ENCODE assay signal across 14 cellular contexts in the genomic region with DNA sequence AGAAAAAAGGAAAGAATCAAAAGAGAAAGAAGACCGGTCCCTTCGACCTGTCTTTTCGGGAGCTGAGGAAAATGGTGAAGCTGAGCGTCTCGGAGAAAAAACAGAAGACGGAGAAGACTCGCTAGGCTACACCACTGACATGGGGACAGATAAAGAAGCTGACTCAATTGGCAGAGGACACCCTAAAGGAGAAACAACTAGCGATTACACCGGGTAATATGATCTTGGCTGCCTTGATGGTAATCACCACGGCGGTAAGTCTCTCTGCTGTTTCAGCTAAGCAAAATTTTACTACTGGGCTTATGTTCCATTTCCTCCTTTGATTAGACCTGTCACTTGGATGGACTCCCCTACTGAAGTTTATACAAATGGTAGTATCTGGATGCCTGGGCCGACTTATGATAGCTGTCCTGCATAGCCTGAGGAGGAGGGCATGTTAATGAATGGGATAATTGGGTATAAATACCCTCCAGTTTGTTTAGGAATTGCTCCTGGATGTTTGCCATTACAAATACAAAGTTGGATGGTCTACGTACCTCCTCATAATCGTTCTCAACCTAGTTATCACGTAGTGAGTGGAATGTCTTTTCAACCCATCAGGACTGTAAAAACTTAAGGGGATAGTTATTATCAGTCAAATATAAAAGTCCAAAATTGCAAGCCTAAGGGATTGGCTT. TPM values are rescaled to one million over a fixed set of nuclear protein-coding genes. Genes with fewer than 3 reads are reported as not detected.
DNase-seq lines count a peak whose midpoint lies in the region; ATAC-seq, FAIRE-seq and TF ChIP-seq lines count a peak whose summit lies in the region.
"Had no signal": no experiment of that assay in that cellular context is flagged by ENCODE, and none has a peak within 500 bp of the region (broad histone marks: within the 10 kb centered on the region; RNA-seq: fewer than 3 reads in every experiment).

No MANE protein-coding gene starts in this region.

- 7 to 8% methylated on average over 15 of the region's 15 CpGs for WGBS in GM23248 (ENCODE audit: low coverage in 1 of 2, low lambda C conversion rate in 2 of 2, missing lambda C conversion rate in 2 of 2), 2 experiments
- WGBS in upper lobe of left lung, 2 donors = 27 to 33% methylated on average over 15 of the region's 15 CpGs

- peaks cover 78% of the 10 kb centered on the region for H3K27me3 ChIP-seq in GM23248 (replicated peaks; ENCODE audit: insufficient read depth)
- H3K27me3 ChIP-seq in endothelial cell of umbilical vein (ENCODE audit: control insufficient read depth in 2 of 2, insufficient read depth in 2 of 2, low read length in 2 of 2) = peaks cover 51 to 54% of the 10 kb centered on the region in 2 experiments
- H3K27me3 ChIP-seq in upper lobe of left lung = peaks cover 0 to 25% (median 4%) of the 10 kb centered on the region in 4 donors

- H3K36me3 ChIP-seq in GM23248 (ENCODE audit: low read depth) = no peaks in the 10 kb centered on the region
- H3K36me3 ChIP-seq in endothelial cell of umbilical vein (ENCODE audit: control insufficient read depth in 2 of 2, extremely low read depth in 1 of 2, insufficient read depth in 2 of 2, low read length in 2 of 2) = no peaks in the 10 kb centered on the region
- H3K36me3 ChIP-seq in upper lobe of left lung = no peaks in the 10 kb centered on the region
- H3K36me3 ChIP-seq: left lung, right lobe of liver had no signal

- H3K27ac ChIP-seq in GM23248 (no peak overlapping the region), endothelial cell of umbilical vein (ENCODE audit: insufficient read depth, low read depth, low read length) (no peak overlapping the region), upper lobe of left lung (no peak overlapping the region)
- H3K27ac ChIP-seq: left lung, right lobe of liver had no signal

- dilution Hi-C loops in endothelial cell of umbilical vein (cut with MboI; ENCODE audit: extremely low pct_ligation_motif_present, low sequenced_read_pairs) = no loop called here

- no peaks in the 10 kb centered on the region for H3K9me1 ChIP-seq in endothelial cell of umbilical vein (replicated peaks; ENCODE audit: control insufficient read depth, extremely low read depth, insufficient read depth, low read length)

- intact Hi-C loops in endothelial cell of umbilical vein (cut with micrococcal nuclease) = no loop called here

- no peak for FAIRE-seq in endothelial cell of umbilical vein (lab: Jason Lieb, UNC)

- no peaks in the 10 kb centered on the region for H3K9me2 ChIP-seq in GM23248 (ENCODE audit: insufficient read depth)

- TF ChIP-seq CTCF in endothelial cell of umbilical vein (IDR thresholded peaks at IDR 0.05; ENCODE audit: extremely low read depth in 1 of 2, insufficient read depth in 1 of 2, low read depth in 1 of 2, low read length in 2 of 2) = no peak
- TF ChIP-seq CTCF in omental fat pad (IDR thresholded peaks at IDR 0.05) = no peak
- no peak for TF ChIP-seq CTCF in upper lobe of left lung (IDR thresholded peaks at IDR 0.05)

- CTCF ChIA-PET in endothelial cell of umbilical vein (lab: Charles Lee) = interaction anchor here (0.9 to 11.0 kb wide), 7 partner anchors 12 to 96 kb away, joined by 3 to 191 read pairs (median 47); partner anchors contain the start of gene ALOXE3

- H3K4me1 ChIP-seq in GM23248 (ENCODE audit: insufficient read depth) (0 out of 2 replicates have a peak, but pooled peaks cover 5% of the 10 kb centered on the region), endothelial cell of umbilical vein (ENCODE audit: control insufficient read depth, extremely low read depth, insufficient read depth, low read length) (peaks cover 8% of the 10 kb centered on the region), upper lobe of left lung (peaks cover 0 to 17% (median 3%) of the 10 kb centered on the region in 4 donors)

- in situ Hi-C loops in GM23248 (cut with MboI) = no loop called here

- TF ChIP-seq POLR2A in endothelial cell of umbilical vein (IDR thresholded peaks at IDR 0.05; ENCODE audit: low read depth, low read length) (no peak), upper lobe of left lung (IDR thresholded peaks at IDR 0.05) (no peak)

- POLR2A ChIA-PET in endothelial cell of umbilical vein (lab: Charles Lee) = no interaction called here

- H3K4me2 ChIP-seq in GM23248 (ENCODE audit: unreplicated experiment) (peak overlapping the region; percentile 7), endothelial cell of umbilical vein (ENCODE audit: insufficient read depth, low read length) (peak overlapping the region; percentile 30)

- H3K4me3 ChIP-seq in GM23248 (no peak overlapping the region), endothelial cell of umbilical vein (replicated peaks in 1 of 3; ENCODE audit: insufficient read depth in 1 of 3, low read depth in 1 of 3, low read length in 3 of 3) (no peak overlapping the region), upper lobe of left lung (no peak overlapping the region)
- H3K4me3 ChIP-seq: left lung, right lobe of liver had no signal

- ATAC-seq in omental fat pad (ENCODE audit: low FRiP score) (peak; percentile 50), upper lobe of left lung (ENCODE audit: low FRiP score in 2 of 2) (no peak), GM19455 (IDR thresholded peaks at IDR 0.05; ENCODE audit: unreplicated experiment) (no peak)
- ATAC-seq: left lung, right lobe of liver, T-cell had no signal

- BruUV-seq in endothelial cell of umbilical vein (replicated peaks; lab: Mats Ljungman, UMichigan) = no TSS peak

- H4K20me1 ChIP-seq in GM23248 (ENCODE audit: insufficient read depth) (no peaks in the 10 kb centered on the region), endothelial cell of umbilical vein (replicated peaks; ENCODE audit: control insufficient read depth, extremely low read depth, insufficient read depth, low read length) (no peaks in the 10 kb centered on the region)

- H3K9ac ChIP-seq in GM23248 = no peak overlapping the region
- no peak overlapping the region for H3K9ac ChIP-seq in endothelial cell of umbilical vein (replicated peaks; ENCODE audit: extremely low read depth, insufficient read depth, low read length)

- 0 out of 2 replicates have a peak overlapping the region, but pooled peaks have one; percentile 7 for H2AFZ ChIP-seq in GM23248
- H2AFZ ChIP-seq in endothelial cell of umbilical vein (ENCODE audit: low read depth, low read length) = no peak overlapping the region

- DNase-seq in GM23248 (no peak), NCI-H146 (lab: John Stamatoyannopoulos, UW) (peak; percentile 47), endothelial cell of umbilical vein (ENCODE audit: low read depth, low spot score) (peak; percentile 11), omental fat pad (ENCODE audit: low spot score) (no peak), upper lobe of left lung (no peak), NOMO-1 treated with DMSO at 0.1 percent for 48 hours (lab: John Stamatoyannopoulos, UW; ENCODE audit: unreplicated experiment) (no peak), HCEC 1CT (no peak)
- DNase-seq: anterior cingulate cortex, left lung, NCI-H524, T-cell had no signal

- H3K79me2 ChIP-seq in GM23248 (ENCODE audit: insufficient read depth) = no peaks in the 10 kb centered on the region
- no peaks in the 10 kb centered on the region for H3K79me2 ChIP-seq in endothelial cell of umbilical vein (ENCODE audit: control insufficient read depth, insufficient read depth, low read length)

- H3K9me3 ChIP-seq in GM23248 (ENCODE audit: low read depth) (no peaks in the 10 kb centered on the region), endothelial cell of umbilical vein (replicated peaks; ENCODE audit: control insufficient read depth, insufficient read depth, low read length) (no peaks in the 10 kb centered on the region), upper lobe of left lung (no peaks in the 10 kb centered on the region)
- H3K9me3 ChIP-seq: left lung had no signal

- no peaks in the 10 kb centered on the region for H3F3A ChIP-seq in GM23248 (ENCODE audit: insufficient read depth)

- no peak for TF ChIP-seq EP300 in upper lobe of left lung (IDR thresholded peaks at IDR 0.05)

RNA-seq across cellular contexts. Expression of gene ALOX15B, which starts 24.1 kb away (rescaled TPM):
- not detected in 2 replicates for total RNA-seq in GM23248 (2014; rRNA removed; shearing (Covaris generic))
- polyA plus RNA-seq in GM23248 (2016; fragmentation: Nextera tagmentation; extraction: Ambion mirVana) (not detected in 2 replicates), endothelial cell of umbilical vein (not detected in 2 replicates)
- total RNA-seq in endothelial cell of umbilical vein (not detected in 2 replicates), omental fat pad (1 to 10 TPM; 3.8 to 9.8 (median 8.2) TPM), upper lobe of left lung (100 to 1,000 TPM in 3 of 6 donors, 10 to 100 TPM in 3; 46.2 to 177 (median 105) TPM)
- polyA plus RNA-seq in endothelial cell of umbilical vein (2011; cell fraction: cytosol; rRNA removed) = not detected in 2 replicates
- polyA plus RNA-seq in endothelial cell of umbilical vein (2011; cell fraction: nucleus; rRNA removed) = not detected in 2 replicates
- polyA plus RNA-seq in endothelial cell of umbilical vein (2012) = not detected in 2 replicates
- polyA minus RNA-seq in endothelial cell of umbilical vein = not detected in 2 replicates
- not detected for polyA minus RNA-seq in endothelial cell of umbilical vein (2011; cell fraction: cytosol; rRNA and poly(A)+ RNA removed)
- not detected in 2 replicates for polyA minus RNA-seq in endothelial cell of umbilical vein (2011; cell fraction: nucleus; rRNA and poly(A)+ RNA removed)
- total RNA-seq: fibroblast of lung had no signal
- polyA plus RNA-seq: fibroblast of lung had no signal

RNA-seq across cellular contexts. Expression of gene ALOX12B, which starts 24.6 kb away (rescaled TPM):
- not detected in 2 replicates for total RNA-seq in GM23248 (2014; rRNA removed; shearing (Covaris generic))
- polyA plus RNA-seq in GM23248 (2016; fragmentation: Nextera tagmentation; extraction: Ambion mirVana) = not detected in 2 replicates
- not detected in 2 replicates for total RNA-seq in endothelial cell of umbilical vein
- polyA plus RNA-seq in endothelial cell of umbilical vein = not detected in 2 replicates
- not detected in 2 replicates for polyA plus RNA-seq in endothelial cell of umbilical vein (2011; cell fraction: cytosol; rRNA removed)
- polyA plus RNA-seq in endothelial cell of umbilical vein (2011; cell fraction: nucleus; rRNA removed) = not detected in 2 replicates
- polyA plus RNA-seq in endothelial cell of umbilical vein (2012) = not detected in 2 replicates
- not detected in 2 replicates for polyA minus RNA-seq in endothelial cell of umbilical vein
- 1.6 TPM for polyA minus RNA-seq in endothelial cell of umbilical vein (2011; cell fraction: cytosol; rRNA and poly(A)+ RNA removed)
- not detected in 2 replicates for polyA minus RNA-seq in endothelial cell of umbilical vein (2011; cell fraction: nucleus; rRNA and poly(A)+ RNA removed)
- total RNA-seq in omental fat pad = not detected
- total RNA-seq in upper lobe of left lung = not detected
- total RNA-seq: fibroblast of lung, right lobe of liver had no signal
- polyA plus RNA-seq: fibroblast of lung had no signal

RNA-seq across cellular contexts. Expression of gene ALOXE3, which starts 55.4 kb away (rescaled TPM):
- under 0.01 TPM in 1 of 2 replicates, not detected in the other for total RNA-seq in GM23248 (2014; rRNA removed; shearing (Covaris generic))
- polyA plus RNA-seq in GM23248 (2016; fragmentation: Nextera tagmentation; extraction: Ambion mirVana) = 0.11 and 0.19 TPM in 2 replicates
- total RNA-seq in endothelial cell of umbilical vein = not detected in 2 replicates
- 0.01 TPM in 1 of 2 replicates, not detected in the other for polyA plus RNA-seq in endothelial cell of umbilical vein
- 0.06 TPM in 1 of 2 replicates, not detected in the other for polyA plus RNA-seq in endothelial cell of umbilical vein (2011; cell fraction: cytosol; rRNA removed)
- not detected in 2 replicates for polyA plus RNA-seq in endothelial cell of umbilical vein (2011; cell fraction: nucleus; rRNA removed)
- polyA plus RNA-seq in endothelial cell of umbilical vein (2012) = 0.07 and 0.11 TPM in 2 replicates
- polyA minus RNA-seq in endothelial cell of umbilical vein = not detected in 2 replicates
- polyA minus RNA-seq in endothelial cell of umbilical vein (2011; cell fraction: cytosol; rRNA and poly(A)+ RNA removed) = 1.0 TPM
- polyA minus RNA-seq in endothelial cell of umbilical vein (2011; cell fraction: nucleus; rRNA and poly(A)+ RNA removed) = not detected in 2 replicates
- under 1 TPM in 2 of 4 donors, not detected in 2; 0.09 to 0.24 TPM for total RNA-seq in omental fat pad
- total RNA-seq in upper lobe of left lung = not detected
- total RNA-seq: fibroblast of lung, right lobe of liver had no signal

Comparison
In these comparisons a context has a peak if more than half of its experiments do, and no peak if none do; other contexts are left out.
1. DNase-seq: peak in NCI-H146 (single experiment) and endothelial cell of umbilical vein (single experiment); none in GM23248 (single experiment), omental fat pad (single experiment), upper lobe of left lung (0 of 2), NOMO-1 treated with DMSO at 0.1 percent for 48 hours (single experiment) and HCEC 1CT (single experiment).
2. RNA of gene ALOX15B, which starts 24.1 kb away (total RNA-seq): 46.2 to 177 TPM in upper lobe of left lung; 3.8 to 9.8 TPM in omental fat pad, not detected in GM23248 and not detected in endothelial cell of umbilical vein; every median in the first group is over 4 times any median in the second.